ENCODE assay signal across 8 cellular contexts in genomic region chr1:143884932-143885574, GRCh38.
DNase-seq lines count a peak whose midpoint lies in the region; ATAC-seq and TF ChIP-seq lines count a peak whose summit lies in the region.
"Not testable (repeated sequence)": the region's sequence is repeated elsewhere in the genome, so short reads cannot be mapped to it uniquely, and the experiment has no call there.

No MANE protein-coding gene starts in this region.

- not testable (repeated sequence) for H4K8ac ChIP-seq in mesenchymal stem cell (ENCODE audit: low read length)

- H3K79me2 ChIP-seq in OCI-LY3 (ENCODE audit: low read length) = not testable (repeated sequence)

- not testable (repeated sequence) for H3K79me1 ChIP-seq in mesenchymal stem cell (replicated peaks; ENCODE audit: low read length, poor library complexity, severe bottlenecking)

- H3K4me3 ChIP-seq in BLaER1 treated with 17β-estradiol and CSF1 and Interleukin-3, amounts not matched to agents 10 nM and 100 nM = peak overlapping the region in 9 of 10 experiments; percentile 21 to 53 (median 38); a peak in 9 of 20 replicates
- peak overlapping the region; percentile 51; the same call in 1 of the 2 replicates for H3K4me3 ChIP-seq in OCI-LY3 (ENCODE audit: low read length)
- not testable (repeated sequence) for H3K4me3 ChIP-seq in mesenchymal stem cell (ENCODE audit: insufficient read depth in 1 of 2, low read depth in 1 of 2, low read length in 2 of 2)

- H3K27ac ChIP-seq in BLaER1 treated with 17β-estradiol and CSF1 and Interleukin-3, amounts not matched to agents 10 nM and 100 nM; OCI-LY3 (ENCODE audit: low read length); mesenchymal stem cell (ENCODE audit: low read length, poor library complexity, severe bottlenecking): not testable (repeated sequence)

- H4K91ac ChIP-seq in mesenchymal stem cell (ENCODE audit: low read length) = not testable (repeated sequence)

- not testable (repeated sequence) for H2BK5ac ChIP-seq in mesenchymal stem cell (ENCODE audit: low read depth, low read length, poor library complexity, severe bottlenecking)

- not testable (repeated sequence) for H3K27me3 Mint-ChIP-seq in effector memory CD8-positive, alpha-beta T cell

- not testable (repeated sequence) for H3K4me2 ChIP-seq in BLaER1 treated with 17β-estradiol and CSF1 and Interleukin-3, amounts not matched to agents 10 nM and 100 nM; OCI-LY3 (ENCODE audit: low read length); mesenchymal stem cell (ENCODE audit: low read length, poor library complexity, severe bottlenecking)

- not testable (repeated sequence) for H3K9me3 ChIP-seq in BLaER1 treated with 17β-estradiol and CSF1 and Interleukin-3, amounts not matched to agents 10 nM and 100 nM (replicated peaks in 1 of 11); OCI-LY3 (ENCODE audit: insufficient read depth, low read length); mesenchymal stem cell (ENCODE audit: control insufficient read depth, low read length)

- H2BK120ac ChIP-seq in mesenchymal stem cell (ENCODE audit: low read depth, low read length) = not testable (repeated sequence)

- H3K9me3 Mint-ChIP-seq in effector memory CD8-positive, alpha-beta T cell = not testable (repeated sequence)

- ATAC-seq in GM19397 (IDR thresholded peaks at IDR 0.05; ENCODE audit: unreplicated experiment) (peak; percentile 95), HG03108 (IDR thresholded peaks at IDR 0.05; ENCODE audit: unreplicated experiment) (peak; percentile 85)
- ATAC-seq in effector memory CD8-positive, alpha-beta T cell (replicated peaks) = peak; percentile 93

- not testable (repeated sequence) for H2AK5ac ChIP-seq in mesenchymal stem cell (ENCODE audit: low read length, severe bottlenecking)

- no CpG with 5 or more reads among the region's 53 CpGs for WGBS in mesenchymal stem cell

- H3K4me1 Mint-ChIP-seq in effector memory CD8-positive, alpha-beta T cell (ENCODE audit: low read depth in 2 of 2) = not testable (repeated sequence)

- H3K14ac ChIP-seq in mesenchymal stem cell (ENCODE audit: low read length in 2 of 2) = not testable (repeated sequence)

- H3K18ac ChIP-seq in mesenchymal stem cell (ENCODE audit: low read depth in 1 of 2, low read length in 2 of 2) = not testable (repeated sequence)

- not testable (repeated sequence) for TF ChIP-seq CTCF in OCI-LY3 (IDR thresholded peaks at IDR 0.05; ENCODE audit: low read depth, low read length)

- not testable (repeated sequence) for H3K36me3 ChIP-seq in BLaER1 treated with 17β-estradiol and CSF1 and Interleukin-3, amounts not matched to agents 10 nM and 100 nM; OCI-LY3 (replicated peaks; ENCODE audit: low read depth, low read length); mesenchymal stem cell (ENCODE audit: control insufficient read depth in 1 of 2, insufficient read depth in 2 of 2, low read depth in 1 of 2, low read length in 2 of 2)

- H3K4me3 Mint-ChIP-seq in effector memory CD8-positive, alpha-beta T cell = peak overlapping the region in 1 of 2 donors; percentile 19

- not testable (repeated sequence) for H3K23ac ChIP-seq in mesenchymal stem cell (ENCODE audit: low read length in 2 of 2)

- DNase-seq in activated CD8-positive, alpha-beta memory T cell treated with anti-CD3 and anti-CD28 coated beads, Interleukin-2, amount 50 U/mL, for 48 hours = peak; percentile 81
- DNase-seq in effector memory CD8-positive, alpha-beta T cell = peak; percentile 53 to 77 (median 68)
- DNase-seq in mesenchymal stem cell = peak; percentile 0
- DNase-seq in stimulated activated CD4-positive, alpha-beta T cell treated with anti-CD3 and anti-CD28 coated beads, TNF-alpha, amount 100 ng/mL, for 48 hours (ENCODE audit: low read depth in 3 of 3) = peak; percentile 30 to 61 (median 55)

- not testable (repeated sequence) for H2AFZ ChIP-seq in OCI-LY3 (ENCODE audit: low read depth, low read length); mesenchymal stem cell (ENCODE audit: low read depth, low read length)

- not testable (repeated sequence) for H2BK15ac ChIP-seq in mesenchymal stem cell (ENCODE audit: low read depth, poor library complexity, severe bottlenecking)

- H3K27me3 ChIP-seq in BLaER1 treated with 17β-estradiol and CSF1 and Interleukin-3, amounts not matched to agents 10 nM and 100 nM; OCI-LY3 (ENCODE audit: low read depth, low read length); mesenchymal stem cell (ENCODE audit: control insufficient read depth in 1 of 2, insufficient read depth in 1 of 2, low read length in 2 of 2): not testable (repeated sequence)

- not testable (repeated sequence) for H3K27ac Mint-ChIP-seq in effector memory CD8-positive, alpha-beta T cell

- H3K4ac ChIP-seq in mesenchymal stem cell (ENCODE audit: low read depth in 1 of 2, low read length in 2 of 2) = not testable (repeated sequence)

- not testable (repeated sequence) for H3K9ac ChIP-seq in BLaER1 treated with 17β-estradiol and CSF1 and Interleukin-3, amounts not matched to agents 10 nM and 100 nM; OCI-LY3 (ENCODE audit: low read length); mesenchymal stem cell (ENCODE audit: low read length)

- not testable (repeated sequence) for H2BK12ac ChIP-seq in mesenchymal stem cell (ENCODE audit: low read length in 2 of 2)

- not testable (repeated sequence) for H3K36me3 Mint-ChIP-seq in effector memory CD8-positive, alpha-beta T cell (ENCODE audit: insufficient read depth)

- peaks cover 0 to 23% (median 2%) of the 10 kb centered on the region in 10 experiments; a peak in 9 of 20 replicates for H3K4me1 ChIP-seq in BLaER1 treated with 17β-estradiol and CSF1 and Interleukin-3, amounts not matched to agents 10 nM and 100 nM
- H3K4me1 ChIP-seq in OCI-LY3 (ENCODE audit: low read length); mesenchymal stem cell (ENCODE audit: control insufficient read depth, insufficient read depth, low read depth, low read length): not testable (repeated sequence)

- H4K20me1 ChIP-seq in BLaER1 treated with 17β-estradiol and CSF1 and Interleukin-3, amounts not matched to agents 10 nM and 100 nM; OCI-LY3 (ENCODE audit: insufficient read depth, low read length): not testable (repeated sequence)

Comparison
In these comparisons a context has a peak if more than half of its experiments do, and no peak if none do; other contexts are left out.
1. DNase-seq: peak in every context shown above with its lines; median percentile 81 in activated CD8-positive, alpha-beta memory T cell treated with anti-CD3 and anti-CD28 coated beads, Interleukin-2, amount 50 U/mL, for 48 hours; 68 in effector memory CD8-positive, alpha-beta T cell; 55 in stimulated activated CD4-positive, alpha-beta T cell treated with anti-CD3 and anti-CD28 coated beads, TNF-alpha, amount 100 ng/mL, for 48 hours; 0 in mesenchymal stem cell.